ENCODE assay signal across 8 cellular contexts in genomic region chr6:71288228-71289038, GRCh38. TPM values are rescaled to one million over a fixed set of nuclear protein-coding genes. Genes with fewer than 3 reads are reported as not detected.
A peak's percentile ranks its signal among the peaks of the same experiment; 100 is the strongest.
DNase-seq lines count a peak whose midpoint lies in the region; ATAC-seq and TF ChIP-seq lines count a peak whose summit lies in the region.

TSS of gene OGFRL1 (plus strand) at chr6:71288811. CDS start at chr6:71288937, 126 bp downstream.

- peak within 1 kb of the TSS; percentile 70 for H3K4me3 ChIP-seq in AG09309 (ENCODE audit: control insufficient read depth, low read depth, low read length)
- H3K4me3 ChIP-seq in kidney epithelial cell (ENCODE audit: low read depth, low read length), result peak within 1 kb of the TSS; percentile 66

- in situ Hi-C loops in GM18951 (cut with MboI; ENCODE audit: low sequenced_read_pairs, unreplicated experiment), result no loop called here

- TF ChIP-seq CTCF in AG09309 (IDR thresholded peaks at IDR 0.05; ENCODE audit: control insufficient read depth, insufficient read depth, low read depth, low read length, missing control alignments) (no peak), kidney epithelial cell (IDR thresholded peaks at IDR 0.05; ENCODE audit: insufficient read depth, low read length, poor library complexity, severe bottlenecking) (no peak)

- TF ChIP-seq POLR2A in GM18951 (IDR thresholded peaks at IDR 0.05; ENCODE audit: extremely low read depth, insufficient read depth, insufficient read length), result peak; percentile 91

- no peaks in the 10 kb centered on the region for H3K36me3 ChIP-seq in kidney epithelial cell (ENCODE audit: control insufficient read depth, insufficient read depth, low read length)

- no peaks in the 10 kb centered on the region for H3K27me3 ChIP-seq in kidney epithelial cell (ENCODE audit: control insufficient read depth, insufficient read depth, low read length)

- peak; percentile 84 for ATAC-seq in HG03139 (IDR thresholded peaks at IDR 0.05; ENCODE audit: unreplicated experiment)
- peak; percentile 81 to 85 for ATAC-seq in activated CD4-positive, CD25-positive, alpha-beta regulatory T cell treated with anti-CD3 and anti-CD28 coated beads, Interleukin-2, amount 50 U/mL, for 24 hours

- DNase-seq in AG09309 (ENCODE audit: low read depth), result no peak
- peak; percentile 85 for DNase-seq in NCI-H345 (lab: John Stamatoyannopoulos, UW)
- DNase-seq in cerebellum (ENCODE audit: low spot score), result peak; percentile 85
- peak; percentile 50 for DNase-seq in kidney epithelial cell (ENCODE audit: low read depth)
- DNase-seq in stimulated activated CD4-positive, alpha-beta T cell treated with anti-CD3 and anti-CD28 coated beads, Interleukin-15, amount 100 ng/mL, for 24 hours, result peak; percentile 75

RNA-seq across cellular contexts. Expression of gene OGFRL1, which starts in this region (rescaled TPM):
- total RNA-seq in cerebellum (37.6 TPM), kidney epithelial cell (48.5 and 48.7 TPM in 2 replicates)
